ENCODE assay signal across 8 cellular contexts in the genomic region with DNA sequence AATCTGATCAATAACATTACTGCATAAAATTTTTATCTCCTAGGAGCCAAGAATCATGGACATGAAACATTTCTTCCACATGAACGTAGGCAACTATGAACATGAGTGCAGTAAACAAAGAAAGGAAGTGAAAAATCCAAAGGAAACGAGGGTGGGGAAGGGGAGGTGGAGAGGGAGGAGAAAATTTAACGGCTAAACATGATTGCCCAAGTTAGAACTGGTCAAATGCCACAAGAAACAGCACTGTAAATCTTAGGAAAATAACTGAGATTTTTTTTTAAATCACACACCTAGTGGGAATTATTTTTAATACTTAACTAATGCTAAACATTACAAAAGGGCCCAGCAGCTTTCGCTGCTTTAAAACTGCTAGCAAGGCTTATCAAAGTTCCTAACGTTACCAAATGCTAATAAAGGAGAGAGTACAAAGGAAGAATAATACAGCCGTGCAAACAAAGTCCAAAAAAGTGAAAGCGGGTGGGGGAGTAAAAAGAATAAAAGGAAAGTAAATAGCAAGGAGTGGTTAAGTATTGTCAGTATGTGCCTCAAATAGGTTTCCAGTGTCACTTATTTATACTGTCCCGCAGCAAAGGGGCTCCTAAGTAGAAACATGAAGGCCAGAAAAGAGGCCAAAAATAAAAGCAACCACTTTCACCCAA. TPM values are rescaled to one million over a fixed set of nuclear protein-coding genes. Genes with fewer than 3 reads are reported as not detected.
A peak's percentile ranks its signal among the peaks of the same experiment; 100 is the strongest.
DNase-seq lines count a peak whose midpoint lies in the region; ATAC-seq and TF ChIP-seq lines count a peak whose summit lies in the region.

No MANE protein-coding gene starts in this region.

- no peaks in the 10 kb centered on the region for H3K9me2 ChIP-seq in DOHH2 (replicated peaks; ENCODE audit: control insufficient read depth, low read length)

- H3K27me3 Mint-ChIP-seq in endothelial cell (ENCODE audit: unreplicated experiment) (no peaks in the 10 kb centered on the region), progenitor cell of endocrine pancreas (no peaks in the 10 kb centered on the region)

- DNase-seq in NCI-H69 (lab: John Stamatoyannopoulos, UW) (peak; percentile 80), endothelial cell (ENCODE audit: low spot score) (peak; percentile 28), progenitor cell of endocrine pancreas (ENCODE audit: low spot score, unreplicated experiment) (no peak), NCI-H2107 treated with DMSO at 0.1 percent for 48 hours (lab: John Stamatoyannopoulos, UW; ENCODE audit: unreplicated experiment) (no peak)
- no peak for DNase-seq in activated CD4-positive, alpha-beta T cell treated with anti-CD3 and anti-CD28 coated beads, Interleukin-2, amount 50 U/mL, for 1 hour

- H3K9me3 Mint-ChIP-seq in endothelial cell (ENCODE audit: unreplicated experiment) = no peaks in the 10 kb centered on the region
- no peaks in the 10 kb centered on the region for H3K9me3 Mint-ChIP-seq in progenitor cell of endocrine pancreas (ENCODE audit: low read depth)

- TF ChIP-seq CTCF in DOHH2 (IDR thresholded peaks at IDR 0.05; ENCODE audit: low read depth, low read length, poor library complexity, severe bottlenecking) (no peak), endothelial cell (IDR thresholded peaks at IDR 0.05; ENCODE audit: unreplicated experiment) (no peak), progenitor cell of endocrine pancreas (IDR thresholded peaks at IDR 0.05; ENCODE audit: unreplicated experiment) (no peak)

- no peaks in the 10 kb centered on the region for H3K27me3 ChIP-seq in DOHH2 (ENCODE audit: control insufficient read depth, low read length)

- ATAC-seq in GM19324 (IDR thresholded peaks at IDR 0.05; ENCODE audit: low FRiP score, unreplicated experiment) = no peak
- no peak for ATAC-seq in GM21390 (IDR thresholded peaks at IDR 0.05; ENCODE audit: unreplicated experiment)

- H3K36me3 ChIP-seq in DOHH2 (ENCODE audit: control insufficient read depth, low read length) = peaks cover 72% of the 10 kb centered on the region

- peak overlapping the region; percentile 53 for H3K4me3 ChIP-seq in DOHH2 (ENCODE audit: low read length)

- peak overlapping the region; percentile 71 for H3K4me2 ChIP-seq in DOHH2 (ENCODE audit: low read length)

- H3K4me1 Mint-ChIP-seq in endothelial cell (ENCODE audit: unreplicated experiment) (peaks cover 38% of the 10 kb centered on the region), progenitor cell of endocrine pancreas (ENCODE audit: low read depth) (peaks cover 20% of the 10 kb centered on the region)

- H3K9me3 ChIP-seq in DOHH2 (ENCODE audit: control insufficient read depth, insufficient read depth, low read length) = no peaks in the 10 kb centered on the region

- H3K36me3 Mint-ChIP-seq in endothelial cell (ENCODE audit: low read depth, unreplicated experiment) (peaks cover 9% of the 10 kb centered on the region), progenitor cell of endocrine pancreas (ENCODE audit: insufficient read depth) (peaks cover 18% of the 10 kb centered on the region)

- H3K4me3 Mint-ChIP-seq in endothelial cell (ENCODE audit: unreplicated experiment) (peak overlapping the region; percentile 22), progenitor cell of endocrine pancreas (ENCODE audit: low read depth) (peak overlapping the region; percentile 51)

- H3K4me1 ChIP-seq in DOHH2 (ENCODE audit: control insufficient read depth, low read length) = peaks cover 36% of the 10 kb centered on the region

- no peaks in the 10 kb centered on the region for H4K20me1 ChIP-seq in DOHH2 (ENCODE audit: control insufficient read depth, insufficient read depth, low read depth, low read length)

- H3F3A ChIP-seq in DOHH2 (ENCODE audit: control insufficient read depth, insufficient read depth) = no peaks in the 10 kb centered on the region

- H3K27ac Mint-ChIP-seq in endothelial cell (ENCODE audit: unreplicated experiment) (peak overlapping the region; percentile 97), progenitor cell of endocrine pancreas (peak overlapping the region; percentile 48)

- peak overlapping the region; percentile 54 for H3K27ac ChIP-seq in DOHH2 (ENCODE audit: low read depth, low read length)

- peaks cover 55% of the 10 kb centered on the region for H3K79me2 ChIP-seq in DOHH2 (ENCODE audit: control insufficient read depth, low read length)

RNA-seq across cellular contexts. Expression of gene NARS2, which starts 13.7 kb away (rescaled TPM):
- 16.2 TPM for total RNA-seq in endothelial cell (ENCODE audit: unreplicated experiment)
- total RNA-seq in progenitor cell of endocrine pancreas = 24.7 and 28.6 TPM in 2 replicates

Comparison
In these comparisons a context has a peak if more than half of its experiments do, and no peak if none do; other contexts are left out.
1. DNase-seq: peak in NCI-H69 (single experiment) and endothelial cell (single experiment); none in progenitor cell of endocrine pancreas (single experiment), NCI-H2107 treated with DMSO at 0.1 percent for 48 hours (single experiment) and activated CD4-positive, alpha-beta T cell treated with anti-CD3 and anti-CD28 coated beads, Interleukin-2, amount 50 U/mL, for 1 hour (single experiment).